In genomic region chr10:105146436-105146835, GRCh38 we compare ENCODE assay signal across 25 cellular contexts.
"Had no signal": no experiment of that assay in that cellular context is flagged by ENCODE, and none has a peak within 500 bp of the region (broad histone marks: within the 10 kb centered on the region; RNA-seq: fewer than 3 reads in every experiment).

No MANE protein-coding gene starts in this region.

- H3K27me3 Mint-ChIP-seq: naive thymus-derived CD4-positive, alpha-beta T cell; stimulated activated memory B cell treated with anti-CD40 and anti-IgM and Interleukin-4, amounts not matched to agents 10 μg/mL and 1 μg/mL and 100 μg/mL, for 72 hours; stimulated activated naive CD8-positive, alpha-beta T cell treated with anti-CD3 and anti-CD28 coated beads, Interleukin-15, Interleukin-2, amounts not matched to agents 100 ng/mL and 50 ng/mL, for 24 hours had no signal

- H3K9me3 Mint-ChIP-seq: neural crest cell; stimulated activated memory B cell treated with anti-CD40 and anti-IgM and Interleukin-4, amounts not matched to agents 10 μg/mL and 1 μg/mL and 100 μg/mL, for 72 hours; stimulated activated naive CD8-positive, alpha-beta T cell treated with anti-CD3 and anti-CD28 coated beads, Interleukin-15, Interleukin-2, amounts not matched to agents 100 ng/mL and 50 ng/mL, for 24 hours had no signal

- H3K27ac Mint-ChIP-seq: immature natural killer cell; naive thymus-derived CD4-positive, alpha-beta T cell; stimulated activated memory B cell treated with anti-CD40 and anti-IgM and Interleukin-4, amounts not matched to agents 10 μg/mL and 1 μg/mL and 100 μg/mL, for 72 hours; stimulated activated naive CD8-positive, alpha-beta T cell treated with anti-CD3 and anti-CD28 coated beads, Interleukin-15, Interleukin-2, amounts not matched to agents 100 ng/mL and 50 ng/mL, for 24 hours had no signal

- DNase-seq: cortex of kidney; dorsolateral prefrontal cortex; effector memory CD4-positive, alpha-beta T cell; immature natural killer cell; left cardiac atrium; left ventricle myocardium inferior; mesendoderm; naive thymus-derived CD4-positive, alpha-beta T cell; posterior cingulate gyrus; spleen; stimulated activated CD4-positive, alpha-beta T cell treated with anti-CD3 and anti-CD28 coated beads, Interleukin-15, amount 100 ng/mL, for 24 hours; stimulated activated CD4-positive, alpha-beta T cell treated with anti-CD3 and anti-CD28 coated beads, Interleukin-1b, Interleukin-23, amount 100 ng/mL, for 48 hours; stimulated activated CD4-positive, alpha-beta T cell treated with anti-CD3 and anti-CD28 coated beads, Interleukin-4, amount 100 ng/mL, for 24 hours; tibial artery; upper lobe of left lung had no signal

- H3K36me3 Mint-ChIP-seq: immature natural killer cell; stimulated activated memory B cell treated with anti-CD40 and anti-IgM and Interleukin-4, amounts not matched to agents 10 μg/mL and 1 μg/mL and 100 μg/mL, for 72 hours had no signal

- FAIRE-seq: endometrium, keratinocyte had no signal

- H3K4me1 Mint-ChIP-seq: immature natural killer cell; naive thymus-derived CD4-positive, alpha-beta T cell; stimulated activated memory B cell treated with anti-CD40 and anti-IgM and Interleukin-4, amounts not matched to agents 10 μg/mL and 1 μg/mL and 100 μg/mL, for 72 hours had no signal

- H3K4me3 ChIP-seq: dorsolateral prefrontal cortex, gastroesophageal sphincter, left ventricle myocardium inferior, lung, spleen, tibial artery, upper lobe of left lung, vagina had no signal

- ATAC-seq: esophagus mucosa; gastroesophageal sphincter; left cardiac atrium; naive thymus-derived CD4-positive, alpha-beta T cell; sciatic nerve; stimulated activated memory B cell treated with anti-CD40 and anti-IgM and Interleukin-4, amounts not matched to agents 10 μg/mL and 1 μg/mL and 100 μg/mL, for 72 hours had no signal

- H3K4me3 Mint-ChIP-seq: immature natural killer cell; naive thymus-derived CD4-positive, alpha-beta T cell; neural crest cell; stimulated activated memory B cell treated with anti-CD40 and anti-IgM and Interleukin-4, amounts not matched to agents 10 μg/mL and 1 μg/mL and 100 μg/mL, for 72 hours; stimulated activated naive CD8-positive, alpha-beta T cell treated with anti-CD3 and anti-CD28 coated beads, Interleukin-15, Interleukin-2, amounts not matched to agents 100 ng/mL and 50 ng/mL, for 24 hours had no signal
